8 cellular contexts compared by ENCODE assay signal in the genomic region with DNA sequence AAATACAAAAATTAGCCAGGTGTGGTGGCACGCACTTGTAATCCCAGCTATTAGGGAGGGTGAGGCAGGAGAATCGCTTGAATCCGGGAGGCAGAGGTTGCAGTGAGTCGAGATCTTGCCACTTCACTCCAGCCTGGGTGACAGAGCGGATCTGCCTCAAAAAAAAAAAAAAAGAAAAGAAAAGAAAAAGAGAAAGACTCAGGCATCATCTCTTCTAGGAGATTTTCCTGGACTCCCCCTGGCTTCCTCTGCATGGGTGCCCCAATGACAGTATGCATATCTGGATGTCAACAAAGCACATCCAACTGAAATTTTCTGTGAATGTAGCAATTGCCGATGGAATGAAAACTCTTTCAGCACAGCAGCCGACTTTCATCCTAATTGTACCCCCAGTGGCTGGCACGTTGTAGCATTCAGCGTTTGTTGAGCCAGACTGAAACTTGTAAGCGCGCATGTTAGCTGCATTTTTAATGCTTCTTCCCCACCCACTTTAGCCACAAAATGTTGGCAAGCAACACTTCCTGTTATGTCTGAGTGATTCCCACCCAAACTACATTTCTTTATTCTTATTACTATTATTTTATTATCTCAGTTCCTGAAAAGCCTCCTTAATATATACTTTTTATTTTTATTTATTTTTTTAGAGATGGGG.
DNase-seq lines count a peak whose midpoint lies in the region; ATAC-seq, FAIRE-seq and TF ChIP-seq lines count a peak whose summit lies in the region.

No MANE protein-coding gene starts in this region.

- H3K4me3 ChIP-seq in Jurkat, Clone E6-1 (ENCODE audit: low read length) = no peak overlapping the region
- no peak overlapping the region for H3K4me3 ChIP-seq in ascending aorta

- intact Hi-C loops in ascending aorta (cut with DNase I) = no loop called here

- no peaks in the 10 kb centered on the region for H3K36me3 ChIP-seq in ascending aorta

- peaks cover 9% of the 10 kb centered on the region for H3K4me1 Mint-ChIP-seq in progenitor cell of endocrine pancreas (ENCODE audit: low read depth)

- no peak overlapping the region for H3K27ac ChIP-seq in ascending aorta

- peak; percentile 60 for ATAC-seq in GM19023 (IDR thresholded peaks at IDR 0.05; ENCODE audit: unreplicated experiment)
- peak; percentile 60 to 64 for ATAC-seq in activated naive CD4-positive, alpha-beta T cell treated with anti-CD3 and anti-CD28 coated beads, Interleukin-2, amount 50 U/mL, for 72 hours

- no peak for TF ChIP-seq POLR2A in H54 (IDR thresholded peaks at IDR 0.05; ENCODE audit: low read depth, low read length)

- H3K36me3 Mint-ChIP-seq in activated naive CD4-positive, alpha-beta T cell treated with anti-CD3 and anti-CD28 coated beads, Interleukin-2, amount 50 U/mL, for 72 hours = peaks cover 3 to 29% of the 10 kb centered on the region in 2 donors
- peaks cover 3% of the 10 kb centered on the region for H3K36me3 Mint-ChIP-seq in progenitor cell of endocrine pancreas (ENCODE audit: insufficient read depth)

- no peak for FAIRE-seq in H54 (lab: Jason Lieb, UNC)

- no peaks in the 10 kb centered on the region for H3K27me3 ChIP-seq in ascending aorta

- H3K9me3 Mint-ChIP-seq in activated naive CD4-positive, alpha-beta T cell treated with anti-CD3 and anti-CD28 coated beads, Interleukin-2, amount 50 U/mL, for 72 hours = peaks cover 1 to 10% of the 10 kb centered on the region in 2 donors
- H3K9me3 Mint-ChIP-seq in progenitor cell of endocrine pancreas (ENCODE audit: low read depth) = no peaks in the 10 kb centered on the region

- peak overlapping the region in 1 of 2 donors; percentile 53 for H3K27ac Mint-ChIP-seq in activated naive CD4-positive, alpha-beta T cell treated with anti-CD3 and anti-CD28 coated beads, Interleukin-2, amount 50 U/mL, for 72 hours
- no peak overlapping the region for H3K27ac Mint-ChIP-seq in progenitor cell of endocrine pancreas

- H3K27me3 Mint-ChIP-seq in progenitor cell of endocrine pancreas = no peaks in the 10 kb centered on the region

- DNase-seq in Jurkat, Clone E6-1 (ENCODE audit: low read depth, low spot score) = peak; percentile 59
- DNase-seq in activated naive CD4-positive, alpha-beta T cell treated with anti-CD3 and anti-CD28 coated beads, Interleukin-2, amount 50 U/mL, for 72 hours (ENCODE audit: low spot score in 2 of 2) = no peak
- peak; percentile 25 to 50 for DNase-seq in stimulated activated CD4-positive, alpha-beta T cell treated with anti-CD3 and anti-CD28 coated beads, Interleukin-2, amount 100 ng/mL, for 24 hours
- DNase-seq in progenitor cell of endocrine pancreas (ENCODE audit: low spot score, unreplicated experiment) = no peak
- DNase-seq in H54 (ENCODE audit: insufficient read length, low spot score) = no peak
- DNase-seq in NK-92 (lab: John Stamatoyannopoulos, UW; ENCODE audit: unreplicated experiment) = no peak
- no peak for DNase-seq in ascending aorta (ENCODE audit: low spot score in 2 of 2)

- no peak overlapping the region for H3K4me3 Mint-ChIP-seq in progenitor cell of endocrine pancreas (ENCODE audit: low read depth)

- H3K4me1 ChIP-seq in ascending aorta = no peaks in the 10 kb centered on the region

- TF ChIP-seq CTCF in progenitor cell of endocrine pancreas (IDR thresholded peaks at IDR 0.05; ENCODE audit: unreplicated experiment) = no peak
- no peak for TF ChIP-seq CTCF in ascending aorta (IDR thresholded peaks at IDR 0.05)

- H3K9me3 ChIP-seq in ascending aorta = no peaks in the 10 kb centered on the region

Comparison
In these comparisons a context has a peak if more than half of its experiments do, and no peak if none do; other contexts are left out.
1. DNase-seq: peak in Jurkat, Clone E6-1 (single experiment) and stimulated activated CD4-positive, alpha-beta T cell treated with anti-CD3 and anti-CD28 coated beads, Interleukin-2, amount 100 ng/mL, for 24 hours (2 of 2); none in activated naive CD4-positive, alpha-beta T cell treated with anti-CD3 and anti-CD28 coated beads, Interleukin-2, amount 50 U/mL, for 72 hours (0 of 2), progenitor cell of endocrine pancreas (single experiment), H54 (single experiment), NK-92 (single experiment) and ascending aorta (0 of 2).